In the genomic region with DNA sequence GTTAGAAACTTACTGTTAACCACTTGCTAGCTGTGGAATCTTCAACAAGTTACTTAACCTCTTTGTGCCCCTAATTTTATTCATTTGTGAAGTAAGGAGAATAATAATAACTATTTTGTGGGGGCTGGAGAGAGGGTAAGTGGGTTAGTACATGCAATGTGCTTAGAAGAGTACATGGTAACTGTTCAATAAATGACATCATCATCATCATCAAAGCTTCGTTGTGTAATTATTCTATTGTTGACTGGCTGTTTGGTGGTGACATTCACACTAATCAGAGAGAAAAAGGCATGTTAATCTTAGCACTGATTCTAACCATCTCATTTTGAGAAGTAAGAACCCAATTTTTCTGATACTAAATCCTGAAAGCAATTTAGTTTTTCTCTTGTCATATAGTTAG, we compare ENCODE assay signal across 9 cellular contexts.
"Had no signal": no experiment of that assay in that cellular context is flagged by ENCODE, and none has a peak within 500 bp of the region (broad histone marks: within the 10 kb centered on the region; RNA-seq: fewer than 3 reads in every experiment).

No MANE protein-coding gene starts in this region.

- DNase-seq: H9, HCEC 1CT, HFFc6, KBM-7 had no signal

- ATAC-seq: GM23338 had no signal

- H3K4me3 ChIP-seq: GM23338 had no signal

- H3K27ac ChIP-seq: HL-60, KMS-11 had no signal

- H3K9ac ChIP-seq: KMS-11 had no signal

- FAIRE-seq: H1, H54 had no signal

- H3K4me2 ChIP-seq: GM23338, KMS-11 had no signal
